10 cellular contexts compared by ENCODE assay signal in genomic region chr20:50284811-50285375, GRCh38.
DNase-seq lines count a peak whose midpoint lies in the region; ATAC-seq and FAIRE-seq lines count a peak whose summit lies in the region.
"Had no signal": no experiment of that assay in that cellular context is flagged by ENCODE, and none has a peak within 500 bp of the region (broad histone marks: within the 10 kb centered on the region; RNA-seq: fewer than 3 reads in every experiment).

No MANE protein-coding gene starts in this region.

- peak overlapping the region in 3 of 8 donors; percentile 49 to 80 (median 69) for H3K4me3 Mint-ChIP-seq in naive B cell

- peak overlapping the region; percentile 58 for H3K27ac ChIP-seq in duodenal mucosa (ENCODE audit: low read depth, low read length)

- peak overlapping the region; percentile 19 to 45 for H3K27ac Mint-ChIP-seq in activated naive CD4-positive, alpha-beta T cell treated with anti-CD3 and anti-CD28 coated beads, Interleukin-2, amount 50 U/mL, for 72 hours
- peak overlapping the region in 4 of 6 donors; percentile 33 to 71 (median 52) for H3K27ac Mint-ChIP-seq in naive B cell

- no peaks in the 10 kb centered on the region for H3K36me3 ChIP-seq in duodenal mucosa (ENCODE audit: control insufficient read depth in 1 of 2, insufficient read depth in 2 of 2, low read length in 2 of 2)

- no peak for DNase-seq in activated naive CD4-positive, alpha-beta T cell treated with anti-CD3 and anti-CD28 coated beads, Interleukin-2, amount 50 U/mL, for 72 hours (ENCODE audit: low spot score in 2 of 2)
- no peak for DNase-seq in activated naive CD4-positive, alpha-beta T cell (lab: John Stamatoyannopoulos, UW)
- no peak for DNase-seq in naive B cell
- peak; percentile 48 for DNase-seq in urothelium cell line (ENCODE audit: low spot score)
- DNase-seq in mucosa of gallbladder (ENCODE audit: low spot score), result no peak
- no peak for DNase-seq in MV-4-11 (lab: John Stamatoyannopoulos, UW)
- DNase-seq: AML-193, left colon had no signal

- no peak overlapping the region for H3K4me3 ChIP-seq in duodenal mucosa (ENCODE audit: low read depth in 1 of 2, low read length in 2 of 2)

- H3K9me3 ChIP-seq in duodenal mucosa (ENCODE audit: control insufficient read depth in 1 of 2, low read length in 2 of 2), result no peaks in the 10 kb centered on the region

- peak in 1 of 2 donors; percentile 18 for ATAC-seq in activated naive CD4-positive, alpha-beta T cell treated with anti-CD3 and anti-CD28 coated beads, Interleukin-2, amount 50 U/mL, for 72 hours
- ATAC-seq in naive B cell (ENCODE audit: low read depth in 2 of 2) (peak in 1 of 2 donors; percentile 3), GM21786 (IDR thresholded peaks at IDR 0.05; ENCODE audit: unreplicated experiment) (no peak)

- no peaks in the 10 kb centered on the region for H3K9me3 Mint-ChIP-seq in activated naive CD4-positive, alpha-beta T cell treated with anti-CD3 and anti-CD28 coated beads, Interleukin-2, amount 50 U/mL, for 72 hours
- peaks cover 0 to 2% (median 0%) of the 10 kb centered on the region in 7 donors for H3K9me3 Mint-ChIP-seq in naive B cell

- peaks cover 28 to 58% (median 54%) of the 10 kb centered on the region in 3 donors for H3K27me3 Mint-ChIP-seq in naive B cell

- peak overlapping the region in 1 of 2 donors; percentile 15 for H3K9ac ChIP-seq in duodenal mucosa (ENCODE audit: low read depth in 1 of 2, low read length in 2 of 2)

- no peak for FAIRE-seq in urothelium cell line (lab: Jason Lieb, UNC)

- peaks cover 14 to 35% (median 35%) of the 10 kb centered on the region in 3 donors for H3K4me1 Mint-ChIP-seq in naive B cell

- no peaks in the 10 kb centered on the region for H3K27me3 ChIP-seq in duodenal mucosa (ENCODE audit: control insufficient read depth in 1 of 2, insufficient read depth in 2 of 2, low read length in 2 of 2)

- H3K36me3 Mint-ChIP-seq in activated naive CD4-positive, alpha-beta T cell treated with anti-CD3 and anti-CD28 coated beads, Interleukin-2, amount 50 U/mL, for 72 hours, result no peaks in the 10 kb centered on the region
- no peaks in the 10 kb centered on the region for H3K36me3 Mint-ChIP-seq in naive B cell

- peaks cover 20 to 23% of the 10 kb centered on the region in 2 donors for H3K4me1 ChIP-seq in duodenal mucosa (ENCODE audit: control insufficient read depth in 1 of 2, insufficient read depth in 2 of 2, low read length in 2 of 2)
